8 cellular contexts compared by ENCODE assay signal in the genomic region with DNA sequence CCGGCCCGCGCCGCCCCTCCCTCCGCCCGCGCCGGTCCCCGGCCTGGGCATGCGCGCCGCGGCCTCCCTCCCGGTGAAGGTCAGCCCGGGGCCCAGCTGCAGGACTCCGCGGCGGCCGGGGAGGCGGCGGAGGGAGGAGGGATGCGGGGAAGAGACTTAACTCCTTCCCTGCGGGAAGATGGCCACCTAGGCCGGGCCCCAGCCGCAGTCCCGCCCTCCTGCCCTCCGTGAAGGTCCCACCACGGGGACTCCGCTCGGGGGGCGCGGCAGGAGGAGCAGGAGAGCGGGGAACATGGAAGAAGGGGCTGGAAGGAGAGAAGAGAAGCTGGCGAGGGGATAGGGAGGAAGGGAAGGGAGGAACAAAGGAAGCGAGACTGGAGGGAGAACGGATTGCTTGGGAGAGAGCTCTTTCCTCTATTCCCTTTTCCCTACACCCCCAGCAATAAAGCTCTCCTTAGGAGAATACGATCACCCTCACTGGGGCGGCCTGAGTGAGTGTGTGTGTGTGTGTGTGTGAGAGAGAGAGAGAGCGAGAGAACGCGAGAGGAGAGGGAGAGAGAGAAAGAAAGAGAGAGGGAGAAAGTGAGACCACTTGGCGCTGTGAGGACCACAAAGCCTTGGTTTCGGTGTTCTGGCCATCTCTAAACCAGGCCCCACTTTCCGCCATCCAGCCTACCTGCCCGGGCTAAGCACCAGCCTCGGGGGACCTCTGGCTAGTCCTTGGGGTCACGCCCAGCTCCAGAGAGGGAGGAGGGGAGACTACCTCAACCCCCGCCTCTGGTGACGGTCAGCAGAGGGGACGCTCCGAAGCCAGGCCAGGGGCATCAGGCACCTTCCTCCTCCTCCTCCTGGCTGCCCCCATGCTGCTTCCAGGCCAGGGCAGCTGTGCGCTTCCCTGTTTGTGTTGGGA. TPM values are rescaled to one million over a fixed set of nuclear protein-coding genes. Genes with fewer than 3 reads are reported as not detected.
DNase-seq lines count a peak whose midpoint lies in the region; ATAC-seq, FAIRE-seq and TF ChIP-seq lines count a peak whose summit lies in the region.

No MANE protein-coding gene starts in this region.

- H3K36me3 ChIP-seq in K562 (ENCODE audit: control insufficient read depth, insufficient read depth, low read length), result no peaks in the 10 kb centered on the region
- no peaks in the 10 kb centered on the region for H3K36me3 ChIP-seq in iPS-18a (ENCODE audit: control insufficient read depth, low read depth, low read length)

- H3K27ac ChIP-seq in C4-2B (peak overlapping the region; percentile 57), K562 (ENCODE audit: extremely low read depth, low read depth, low read length) (no peak overlapping the region), iPS-18a (ENCODE audit: low read length) (no peak overlapping the region)

- peak overlapping the region in 1 of 2 experiments; percentile 79; a peak in 1 of 4 replicates for H3K9ac ChIP-seq in K562 (ENCODE audit: insufficient read depth in 1 of 2, low read depth in 2 of 2, low read length in 2 of 2)
- peak overlapping the region; percentile 68 for H3K9ac ChIP-seq in iPS-18a (ENCODE audit: low read length)

- H3K27me3 ChIP-seq in K562 (ENCODE audit: control insufficient read depth in 2 of 2, insufficient read depth in 2 of 2, low read length in 2 of 2) (peaks cover 54 to 71% of the 10 kb centered on the region in 2 experiments), iPS-18a (ENCODE audit: control insufficient read depth, insufficient read depth, low read length) (peaks cover 55% of the 10 kb centered on the region)

- 11% methylated on average over 42 of the region's 52 CpGs for WGBS in K562 (ENCODE audit: insufficient coverage, low coverage, missing lambda C conversion rate)

- ATAC-seq in K562 (peak; percentile 64), HG03095 (IDR thresholded peaks at IDR 0.05; ENCODE audit: unreplicated experiment) (no peak)

- peaks cover 21 to 51% of the 10 kb centered on the region in 2 experiments; a peak in 4 of 5 replicates for H3K4me1 ChIP-seq in K562 (replicated peaks in 1 of 2; ENCODE audit: control insufficient read depth in 2 of 2, insufficient read depth in 2 of 2, low read length in 2 of 2)
- H3K4me1 ChIP-seq in iPS-18a (ENCODE audit: control insufficient read depth, low read depth, low read length), result peaks cover 25% of the 10 kb centered on the region

- TF ChIP-seq EP300 in K562 (IDR thresholded peaks at IDR 0.05; ENCODE audit: low read length), result no peak

- H3K9me3 ChIP-seq in K562 (replicated peaks; ENCODE audit: control insufficient read depth, insufficient read depth, low read depth, low read length), result no peaks in the 10 kb centered on the region
- no peaks in the 10 kb centered on the region for H3K9me3 ChIP-seq in iPS-18a (ENCODE audit: control insufficient read depth, low read depth, low read length)

- peak; percentile 48 for DNase-seq in M059J (ENCODE audit: low read depth)
- DNase-seq in K562 (ENCODE audit: extremely low read depth in 1 of 4, low spot score in 3 of 4), result peak; percentile 71 to 97 (median 92)
- DNase-seq in retina, result peak; percentile 90
- DNase-seq in Kasumi-1 (lab: John Stamatoyannopoulos, UW), result no peak
- no peak for DNase-seq in activated naive CD4-positive, alpha-beta T cell (lab: John Stamatoyannopoulos, UW)

- BruUV-seq in K562 (replicated peaks; lab: Mats Ljungman, UMichigan), result no TSS peak

- H3K4me3 ChIP-seq in K562 (peak overlapping the region; percentile 21; the same call in 1 of the 2 replicates), iPS-18a (ENCODE audit: low read length) (peak overlapping the region; percentile 61)

- no peaks in the 10 kb centered on the region for H3K79me2 ChIP-seq in K562 (ENCODE audit: control insufficient read depth, insufficient read depth, low read length)

- TF ChIP-seq POLR2A in K562 (conservative IDR thresholded peaks at IDR 0.05), result no peak

- POLR2A ChIA-PET in K562 (lab: Yijun Ruan, JAX), result interaction anchor here (0.6 to 2.3 kb wide), 8 partner anchors 10 to 939 kb away, joined by 3 to 14 read pairs (median 4); no protein-coding TSS in a partner anchor

- intact Hi-C loops in K562 (cut with micrococcal nuclease), result no loop called here

- in situ Hi-C loops in K562 (cut with MboI), result no loop called here

- TF ChIP-seq RAD21 in K562 (CRISPR knock-in tag; conservative IDR thresholded peaks at IDR 0.05 in 1 of 2, IDR thresholded peaks at IDR 0.05 in 1 of 2), result no peak

- H4K20me1 ChIP-seq in K562 (replicated peaks; ENCODE audit: control insufficient read depth, insufficient read depth, low read length), result peaks cover 26% of the 10 kb centered on the region

- TF ChIP-seq CTCF in C4-2B (conservative IDR thresholded peaks at IDR 0.05) (no peak), K562 (IDR thresholded peaks at IDR 0.05 in 2 of 3, conservative IDR thresholded peaks at IDR 0.05 in 1 of 3; ENCODE audit: insufficient read depth in 2 of 3, low read depth in 1 of 3, low read length in 3 of 3) (no peak)

- H2AFZ ChIP-seq in K562 (ENCODE audit: low read depth, low read length), result peak overlapping the region; percentile 71

- CTCF ChIA-PET in K562 (lab: Yijun Ruan, JAX; ENCODE audit: low intra/inter-chr PET ratio), result no interaction called here

- H3K4me2 ChIP-seq in K562 (ENCODE audit: insufficient read depth, low read length), result no peak overlapping the region; the same call in 1 of the 2 replicates

- H3K9me1 ChIP-seq in K562 (ENCODE audit: control insufficient read depth, insufficient read depth, low read length), result no peaks in the 10 kb centered on the region

- no peak for FAIRE-seq in K562 (lab: Jason Lieb, UNC)

RNA-seq across cellular contexts. Expression of a gene that starts 3.7 kb away (rescaled TPM):
- total RNA-seq in M059J (2014; rRNA removed; shearing (Covaris generic)), result 3.2 and 4.3 TPM in 2 replicates
- 10.6 and 29.3 TPM in 2 replicates for total RNA-seq in K562 (2011; cell fraction: chromatin; rRNA removed; ENCODE audit: low replicate concordance)
- total RNA-seq in K562 (2011; cell fraction: nucleolus; rRNA removed), result 11.1 and 13.0 TPM in 2 replicates
- 9.4 and 19.5 TPM in 2 replicates for total RNA-seq in K562 (2011; cell fraction: nucleoplasm; rRNA removed)
- total RNA-seq in K562 (2014; rRNA removed) (2.2 and 2.9 TPM in 2 replicates), K562 (2014; rRNA removed; fragmentation: Illumina TruSeq; extraction: Trizol) (1.2 and 1.3 TPM in 2 replicates), K562 (2015; rRNA removed; fragmentation: Illumina TruSeq; extraction: Trizol) (1.5 and 1.8 TPM in 2 replicates), K562 (2021) (2.3 and 3.6 TPM in 2 replicates)
- polyA plus RNA-seq in K562 (2011; rRNA removed) (2.7 and 4.6 TPM in 2 replicates), K562 (2014; fragmentation: Illumina TruSeq; extraction: Trizol) (1.9 and 2.6 TPM in 2 replicates), K562 (2014; fragmentation: Nextera tagmentation; extraction: Ambion mirVana) (under 1 TPM; 0.43 to 0.46 TPM), K562 (2014; rRNA removed) (2.6 and 3.0 TPM in 2 replicates)
- polyA plus RNA-seq in K562 (2011; cell fraction: cytosol; rRNA removed), result 3.2 and 4.4 TPM in 2 replicates
- polyA plus RNA-seq in K562 (2011; cell fraction: nucleus; rRNA removed), result 26.3 and 28.4 TPM in 2 replicates
- 6.9 and 15.2 TPM in 2 replicates for polyA plus RNA-seq in K562 (2012)
- polyA minus RNA-seq in K562 (2011; rRNA and poly(A)+ RNA removed), result 1.2 and 1.3 TPM in 2 replicates
- 1.9 and 2.6 TPM in 2 replicates for polyA minus RNA-seq in K562 (2011; cell fraction: cytosol; rRNA and poly(A)+ RNA removed)
- 3.0 and 3.2 TPM in 2 replicates for polyA minus RNA-seq in K562 (2011; cell fraction: nucleus; rRNA and poly(A)+ RNA removed)

RNA-seq across cellular contexts. Expression of a gene that starts 19.9 kb away (rescaled TPM):
- total RNA-seq in M059J (2014; rRNA removed; shearing (Covaris generic)), result 47.2 and 90.1 TPM in 2 replicates
- 109 and 238 TPM in 2 replicates for total RNA-seq in K562 (2011; cell fraction: chromatin; rRNA removed; ENCODE audit: low replicate concordance)
- 182 and 210 TPM in 2 replicates for total RNA-seq in K562 (2011; cell fraction: nucleolus; rRNA removed)
- 98.1 and 129 TPM in 2 replicates for total RNA-seq in K562 (2011; cell fraction: nucleoplasm; rRNA removed)
- total RNA-seq in K562 (2014; rRNA removed), result 18.8 and 21.4 TPM in 2 replicates
- total RNA-seq in K562 (2014; rRNA removed; fragmentation: Illumina TruSeq; extraction: Trizol), result 6.1 and 7.1 TPM in 2 replicates
- 12.0 and 13.1 TPM in 2 replicates for total RNA-seq in K562 (2015; rRNA removed; fragmentation: Illumina TruSeq; extraction: Trizol)
- total RNA-seq in K562 (2021), result 29.7 and 32.8 TPM in 2 replicates
- polyA plus RNA-seq in K562 (2011; rRNA removed), result 10.5 and 14.3 TPM in 2 replicates
- 10.5 and 18.5 TPM in 2 replicates for polyA plus RNA-seq in K562 (2011; cell fraction: cytosol; rRNA removed)
- polyA plus RNA-seq in K562 (2011; cell fraction: nucleus; rRNA removed), result 112 and 142 TPM in 2 replicates
- 13.7 and 35.4 TPM in 2 replicates for polyA plus RNA-seq in K562 (2012)
- 8.4 and 10.8 TPM in 2 replicates for polyA plus RNA-seq in K562 (2014; fragmentation: Illumina TruSeq; extraction: Trizol)
- polyA plus RNA-seq in K562 (2014; fragmentation: Nextera tagmentation; extraction: Ambion mirVana), result under 1 TPM; 0.08 to 0.24 TPM
- polyA plus RNA-seq in K562 (2014; rRNA removed), result 17.8 and 18.3 TPM in 2 replicates
- polyA minus RNA-seq in K562 (2011; rRNA and poly(A)+ RNA removed), result 16.5 and 17.8 TPM in 2 replicates
- polyA minus RNA-seq in K562 (2011; cell fraction: cytosol; rRNA and poly(A)+ RNA removed), result 16.9 and 19.6 TPM in 2 replicates
- polyA minus RNA-seq in K562 (2011; cell fraction: nucleus; rRNA and poly(A)+ RNA removed), result 86.3 and 114 TPM in 2 replicates

RNA-seq across cellular contexts. Expression of a gene that starts 25.2 kb away (rescaled TPM):
- total RNA-seq in M059J (2014; rRNA removed; shearing (Covaris generic)), result 65.0 and 74.0 TPM in 2 replicates
- 65.4 and 103 TPM in 2 replicates for total RNA-seq in K562 (2011; cell fraction: chromatin; rRNA removed; ENCODE audit: low replicate concordance)
- total RNA-seq in K562 (2011; cell fraction: nucleolus; rRNA removed), result 49.7 and 54.7 TPM in 2 replicates
- 43.1 and 48.4 TPM in 2 replicates for total RNA-seq in K562 (2011; cell fraction: nucleoplasm; rRNA removed)
- total RNA-seq in K562 (2014; rRNA removed) (117 and 145 TPM in 2 replicates), K562 (2014; rRNA removed; fragmentation: Illumina TruSeq; extraction: Trizol) (79.5 and 110 TPM in 2 replicates), K562 (2015; rRNA removed; fragmentation: Illumina TruSeq; extraction: Trizol) (113 TPM in 2 replicates), K562 (2021) (122 and 129 TPM in 2 replicates)
- polyA plus RNA-seq in K562 (2011; rRNA removed) (43.1 and 62.1 TPM in 2 replicates), K562 (2014; fragmentation: Illumina TruSeq; extraction: Trizol) (165 and 177 TPM in 2 replicates), K562 (2014; fragmentation: Nextera tagmentation; extraction: Ambion mirVana) (100 to 1,000 TPM; 103 to 224 TPM), K562 (2014; rRNA removed) (88.2 and 97.5 TPM in 2 replicates)
- polyA plus RNA-seq in K562 (2011; cell fraction: cytosol; rRNA removed), result 54.5 and 89.8 TPM in 2 replicates
- polyA plus RNA-seq in K562 (2011; cell fraction: nucleus; rRNA removed), result 36.6 and 65.1 TPM in 2 replicates
- 64.0 and 75.1 TPM in 2 replicates for polyA plus RNA-seq in K562 (2012)
- polyA minus RNA-seq in K562 (2011; rRNA and poly(A)+ RNA removed), result 49.7 and 116 TPM in 2 replicates
- 23.5 and 52.3 TPM in 2 replicates for polyA minus RNA-seq in K562 (2011; cell fraction: cytosol; rRNA and poly(A)+ RNA removed)
- 17.1 and 26.5 TPM in 2 replicates for polyA minus RNA-seq in K562 (2011; cell fraction: nucleus; rRNA and poly(A)+ RNA removed)

RNA-seq across cellular contexts. Expression of a gene that starts 41.9 kb away (rescaled TPM):
- total RNA-seq in M059J (2014; rRNA removed; shearing (Covaris generic)), result not detected in 2 replicates
- 1.00 TPM in 1 of 2 replicates, not detected in the other for total RNA-seq in K562 (2011; cell fraction: chromatin; rRNA removed; ENCODE audit: low replicate concordance)
- 1.6 and 4.0 TPM in 2 replicates for total RNA-seq in K562 (2011; cell fraction: nucleolus; rRNA removed)
- 1.2 TPM in 1 of 2 replicates, not detected in the other for total RNA-seq in K562 (2011; cell fraction: nucleoplasm; rRNA removed)
- total RNA-seq in K562 (2014; rRNA removed) (not detected in 2 replicates), K562 (2014; rRNA removed; fragmentation: Illumina TruSeq; extraction: Trizol) (not detected in 2 replicates), K562 (2015; rRNA removed; fragmentation: Illumina TruSeq; extraction: Trizol) (not detected in 2 replicates), K562 (2021) (not detected in 2 replicates)
- polyA plus RNA-seq in K562 (2011; rRNA removed) (not detected in 2 replicates), K562 (2014; fragmentation: Illumina TruSeq; extraction: Trizol) (not detected in 2 replicates), K562 (2014; fragmentation: Nextera tagmentation; extraction: Ambion mirVana) (not detected), K562 (2014; rRNA removed) (not detected in 2 replicates)
- polyA plus RNA-seq in K562 (2011; cell fraction: cytosol; rRNA removed), result not detected in 2 replicates
- 0.53 TPM in 1 of 2 replicates, not detected in the other for polyA plus RNA-seq in K562 (2011; cell fraction: nucleus; rRNA removed)
- not detected in 2 replicates for polyA plus RNA-seq in K562 (2012)
- polyA minus RNA-seq in K562 (2011; rRNA and poly(A)+ RNA removed), result not detected in 2 replicates
- polyA minus RNA-seq in K562 (2011; cell fraction: cytosol; rRNA and poly(A)+ RNA removed), result not detected in 2 replicates
- polyA minus RNA-seq in K562 (2011; cell fraction: nucleus; rRNA and poly(A)+ RNA removed), result not detected in 2 replicates

Comparison
In these comparisons a context has a peak if more than half of its experiments do, and no peak if none do; other contexts are left out.
1. DNase-seq: peak in M059J (single experiment), K562 (4 of 4) and retina (single experiment); none in Kasumi-1 (0 of 2) and activated naive CD4-positive, alpha-beta T cell (0 of 4).